In the genomic region with DNA sequence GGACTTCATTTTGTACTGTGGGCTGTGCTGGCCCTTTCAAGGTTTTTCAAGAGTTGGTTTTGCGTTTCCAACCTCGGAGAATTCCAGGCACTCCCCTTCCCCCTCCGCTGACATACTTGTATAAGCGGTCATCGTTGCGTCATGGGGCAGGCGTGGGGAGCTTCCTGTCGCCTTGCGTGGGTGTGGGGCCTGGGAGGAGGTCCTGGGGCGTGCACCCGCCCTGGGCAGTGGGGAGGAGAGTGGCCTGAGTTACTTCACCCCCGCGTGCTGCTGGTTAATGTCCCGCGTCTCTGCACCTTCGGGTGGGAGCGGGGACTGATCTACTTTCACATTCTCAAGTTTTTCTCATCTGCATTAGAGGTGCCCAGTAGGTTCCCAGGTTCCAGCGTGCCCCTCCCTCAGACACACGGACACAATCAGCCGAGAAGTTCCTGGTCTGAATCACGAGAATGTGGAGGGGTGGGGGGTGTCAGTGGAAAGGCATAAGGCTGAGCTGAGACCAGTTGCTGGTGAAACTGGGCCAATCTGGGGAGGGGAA, we compare ENCODE assay signal across 1 cellular context.
TF ChIP-seq lines count a peak whose summit lies in the region.

No MANE protein-coding gene starts in this region.

TF ChIP-seq in HEK293, 187 proteins besides CTCF, POLR2A, EP300 and RAD21 (continued from another document and continues in another):
- TF ChIP-seq, protein P1, sequence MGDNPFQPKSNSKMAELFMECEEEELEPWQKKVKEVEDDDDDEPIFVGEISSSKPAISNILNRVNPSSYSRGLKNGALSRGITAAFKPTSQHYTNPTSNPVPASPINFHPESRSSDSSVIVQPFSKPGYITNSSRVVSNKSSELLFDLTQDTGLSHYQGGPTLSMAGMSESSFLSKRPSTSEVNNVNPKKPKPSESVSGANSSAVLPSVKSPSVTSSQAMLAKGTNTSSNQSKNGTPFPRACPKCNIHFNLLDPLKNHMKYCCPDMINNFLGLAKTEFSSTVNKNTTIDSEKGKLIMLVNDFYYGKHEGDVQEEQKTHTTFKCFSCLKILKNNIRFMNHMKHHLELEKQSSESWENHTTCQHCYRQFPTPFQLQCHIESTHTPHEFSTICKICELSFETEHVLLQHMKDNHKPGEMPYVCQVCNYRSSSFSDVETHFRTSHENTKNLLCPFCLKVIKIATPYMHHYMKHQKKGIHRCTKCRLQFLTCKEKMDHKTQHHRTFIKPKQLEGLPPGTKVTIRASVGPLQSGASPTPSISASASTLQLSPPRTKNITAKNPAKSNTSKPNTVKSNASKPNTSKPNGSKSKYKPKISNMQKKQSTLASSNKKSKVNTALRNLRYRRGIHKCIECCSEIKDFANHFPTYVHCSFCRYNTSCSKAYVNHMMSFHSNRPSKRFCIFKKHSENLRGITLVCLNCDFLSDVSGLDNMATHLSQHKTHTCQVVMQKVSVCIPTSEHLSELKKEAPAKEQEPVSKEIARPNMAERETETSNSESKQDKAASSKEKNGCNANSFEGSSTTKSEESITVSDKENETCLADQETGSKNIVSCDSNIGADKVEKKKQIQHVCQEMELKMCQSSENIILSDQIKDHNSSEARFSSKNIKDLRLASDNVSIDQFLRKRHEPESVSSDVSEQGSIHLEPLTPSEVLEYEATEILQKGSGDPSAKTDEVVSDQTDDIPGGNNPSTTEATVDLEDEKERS (tag by site-specific recombination; IDR thresholded peaks at IDR 0.05) = no peak
- TF ChIP-seq, protein P2, sequence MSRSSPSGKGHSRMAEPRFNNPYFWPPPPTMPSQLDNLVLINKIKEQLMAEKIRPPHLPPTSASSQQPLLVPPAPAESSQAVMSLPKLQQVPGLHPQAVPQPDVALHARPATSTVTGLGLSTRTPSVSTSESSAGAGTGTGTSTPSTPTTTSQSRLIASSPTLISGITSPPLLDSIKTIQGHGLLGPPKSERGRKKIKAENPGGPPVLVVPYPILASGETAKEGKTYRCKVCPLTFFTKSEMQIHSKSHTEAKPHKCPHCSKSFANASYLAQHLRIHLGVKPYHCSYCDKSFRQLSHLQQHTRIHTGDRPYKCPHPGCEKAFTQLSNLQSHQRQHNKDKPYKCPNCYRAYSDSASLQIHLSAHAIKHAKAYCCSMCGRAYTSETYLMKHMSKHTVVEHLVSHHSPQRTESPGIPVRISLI (tag by site-specific recombination; IDR thresholded peaks at IDR 0.05) = no peak
- TF ChIP-seq, protein P3, sequence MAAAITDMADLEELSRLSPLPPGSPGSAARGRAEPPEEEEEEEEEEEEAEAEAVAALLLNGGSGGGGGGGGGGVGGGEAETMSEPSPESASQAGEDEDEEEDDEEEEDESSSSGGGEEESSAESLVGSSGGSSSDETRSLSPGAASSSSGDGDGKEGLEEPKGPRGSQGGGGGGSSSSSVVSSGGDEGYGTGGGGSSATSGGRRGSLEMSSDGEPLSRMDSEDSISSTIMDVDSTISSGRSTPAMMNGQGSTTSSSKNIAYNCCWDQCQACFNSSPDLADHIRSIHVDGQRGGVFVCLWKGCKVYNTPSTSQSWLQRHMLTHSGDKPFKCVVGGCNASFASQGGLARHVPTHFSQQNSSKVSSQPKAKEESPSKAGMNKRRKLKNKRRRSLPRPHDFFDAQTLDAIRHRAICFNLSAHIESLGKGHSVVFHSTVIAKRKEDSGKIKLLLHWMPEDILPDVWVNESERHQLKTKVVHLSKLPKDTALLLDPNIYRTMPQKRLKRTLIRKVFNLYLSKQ (tag by site-specific recombination; IDR thresholded peaks at IDR 0.05; ENCODE audit: borderline replicate concordance) = no peak
- 0 out of 2 replicates have a peak, but pooled peaks have one; percentile 14 for TF ChIP-seq ZNF660 (tag by site-specific recombination; IDR thresholded peaks at IDR 0.05)
- no peak for TF ChIP-seq ZNF624 (tag by site-specific recombination; IDR thresholded peaks at IDR 0.05)
- TF ChIP-seq ZNF701 (tag by site-specific recombination; IDR thresholded peaks at IDR 0.05) = no peak
- no peak for TF ChIP-seq SALL2 (tag by site-specific recombination; IDR thresholded peaks at IDR 0.05; ENCODE audit: borderline replicate concordance)
- no peak for TF ChIP-seq ZNF132 (tag by site-specific recombination; IDR thresholded peaks at IDR 0.05; ENCODE audit: borderline replicate concordance)
- no peak for TF ChIP-seq ZNF514 (tag by site-specific recombination; IDR thresholded peaks at IDR 0.05)
- TF ChIP-seq ZNF341 (tag by site-specific recombination; IDR thresholded peaks at IDR 0.05; ENCODE audit: low read depth) = peak; percentile 97
- TF ChIP-seq, protein P4, sequence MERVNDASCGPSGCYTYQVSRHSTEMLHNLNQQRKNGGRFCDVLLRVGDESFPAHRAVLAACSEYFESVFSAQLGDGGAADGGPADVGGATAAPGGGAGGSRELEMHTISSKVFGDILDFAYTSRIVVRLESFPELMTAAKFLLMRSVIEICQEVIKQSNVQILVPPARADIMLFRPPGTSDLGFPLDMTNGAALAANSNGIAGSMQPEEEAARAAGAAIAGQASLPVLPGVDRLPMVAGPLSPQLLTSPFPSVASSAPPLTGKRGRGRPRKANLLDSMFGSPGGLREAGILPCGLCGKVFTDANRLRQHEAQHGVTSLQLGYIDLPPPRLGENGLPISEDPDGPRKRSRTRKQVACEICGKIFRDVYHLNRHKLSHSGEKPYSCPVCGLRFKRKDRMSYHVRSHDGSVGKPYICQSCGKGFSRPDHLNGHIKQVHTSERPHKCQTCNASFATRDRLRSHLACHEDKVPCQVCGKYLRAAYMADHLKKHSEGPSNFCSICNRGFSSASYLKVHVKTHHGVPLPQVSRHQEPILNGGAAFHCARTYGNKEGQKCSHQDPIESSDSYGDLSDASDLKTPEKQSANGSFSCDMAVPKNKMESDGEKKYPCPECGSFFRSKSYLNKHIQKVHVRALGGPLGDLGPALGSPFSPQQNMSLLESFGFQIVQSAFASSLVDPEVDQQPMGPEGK (tag by site-specific recombination; IDR thresholded peaks at IDR 0.05) = peak; percentile 90
- TF ChIP-seq, protein P5, sequence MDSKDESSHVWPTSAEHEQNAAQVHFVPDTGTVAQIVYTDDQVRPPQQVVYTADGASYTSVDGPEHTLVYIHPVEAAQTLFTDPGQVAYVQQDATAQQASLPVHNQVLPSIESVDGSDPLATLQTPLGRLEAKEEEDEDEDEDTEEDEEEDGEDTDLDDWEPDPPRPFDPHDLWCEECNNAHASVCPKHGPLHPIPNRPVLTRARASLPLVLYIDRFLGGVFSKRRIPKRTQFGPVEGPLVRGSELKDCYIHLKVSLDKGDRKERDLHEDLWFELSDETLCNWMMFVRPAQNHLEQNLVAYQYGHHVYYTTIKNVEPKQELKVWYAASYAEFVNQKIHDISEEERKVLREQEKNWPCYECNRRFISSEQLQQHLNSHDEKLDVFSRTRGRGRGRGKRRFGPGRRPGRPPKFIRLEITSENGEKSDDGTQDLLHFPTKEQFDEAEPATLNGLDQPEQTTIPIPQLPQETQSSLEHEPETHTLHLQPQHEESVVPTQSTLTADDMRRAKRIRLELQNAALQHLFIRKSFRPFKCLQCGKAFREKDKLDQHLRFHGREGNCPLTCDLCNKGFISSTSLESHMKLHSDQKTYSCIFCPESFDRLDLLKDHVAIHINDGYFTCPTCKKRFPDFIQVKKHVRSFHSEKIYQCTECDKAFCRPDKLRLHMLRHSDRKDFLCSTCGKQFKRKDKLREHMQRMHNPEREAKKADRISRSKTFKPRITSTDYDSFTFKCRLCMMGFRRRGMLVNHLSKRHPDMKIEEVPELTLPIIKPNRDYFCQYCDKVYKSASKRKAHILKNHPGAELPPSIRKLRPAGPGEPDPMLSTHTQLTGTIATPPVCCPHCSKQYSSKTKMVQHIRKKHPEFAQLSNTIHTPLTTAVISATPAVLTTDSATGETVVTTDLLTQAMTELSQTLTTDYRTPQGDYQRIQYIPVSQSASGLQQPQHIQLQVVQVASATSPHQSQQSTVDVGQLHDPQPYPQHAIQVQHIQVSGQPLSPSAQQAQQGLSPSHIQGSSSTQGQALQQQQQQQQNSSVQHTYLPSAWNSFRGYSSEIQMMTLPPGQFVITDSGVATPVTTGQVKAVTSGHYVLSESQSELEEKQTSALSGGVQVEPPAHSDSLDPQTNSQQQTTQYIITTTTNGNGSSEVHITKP (tag by site-specific recombination; IDR thresholded peaks at IDR 0.05) = peak; percentile 69
- TF ChIP-seq GLIS1 (tag by site-specific recombination; IDR thresholded peaks at IDR 0.05) = peak; percentile 41; the same call in 1 of the 2 replicates
- peak; percentile 65 for TF ChIP-seq ZIC2 (tag by site-specific recombination; IDR thresholded peaks at IDR 0.05)
- TF ChIP-seq, protein P6, sequence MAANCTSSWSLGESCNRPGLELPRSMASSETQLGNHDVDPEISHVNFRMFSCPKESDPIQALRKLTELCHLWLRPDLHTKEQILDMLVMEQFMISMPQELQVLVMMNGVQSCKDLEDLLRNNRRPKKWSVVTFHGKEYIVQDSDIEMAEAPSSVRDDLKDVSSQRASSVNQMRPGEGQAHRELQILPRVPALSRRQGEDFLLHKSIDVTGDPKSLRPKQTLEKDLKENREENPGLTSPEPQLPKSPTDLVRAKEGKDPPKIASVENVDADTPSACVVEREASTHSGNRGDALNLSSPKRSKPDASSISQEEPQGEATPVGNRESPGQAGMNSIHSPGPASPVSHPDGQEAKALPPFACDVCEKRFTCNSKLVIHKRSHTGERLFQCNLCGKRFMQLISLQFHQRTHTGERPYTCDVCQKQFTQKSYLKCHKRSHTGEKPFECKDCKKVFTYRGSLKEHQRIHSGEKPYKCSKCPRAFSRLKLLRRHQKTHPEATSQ (tag by site-specific recombination; IDR thresholded peaks at IDR 0.05) = no peak
- TF ChIP-seq IKZF3 (tag by site-specific recombination; IDR thresholded peaks at IDR 0.05) = peak; percentile 66; the same call in 1 of the 2 replicates
- TF ChIP-seq, protein P7, sequence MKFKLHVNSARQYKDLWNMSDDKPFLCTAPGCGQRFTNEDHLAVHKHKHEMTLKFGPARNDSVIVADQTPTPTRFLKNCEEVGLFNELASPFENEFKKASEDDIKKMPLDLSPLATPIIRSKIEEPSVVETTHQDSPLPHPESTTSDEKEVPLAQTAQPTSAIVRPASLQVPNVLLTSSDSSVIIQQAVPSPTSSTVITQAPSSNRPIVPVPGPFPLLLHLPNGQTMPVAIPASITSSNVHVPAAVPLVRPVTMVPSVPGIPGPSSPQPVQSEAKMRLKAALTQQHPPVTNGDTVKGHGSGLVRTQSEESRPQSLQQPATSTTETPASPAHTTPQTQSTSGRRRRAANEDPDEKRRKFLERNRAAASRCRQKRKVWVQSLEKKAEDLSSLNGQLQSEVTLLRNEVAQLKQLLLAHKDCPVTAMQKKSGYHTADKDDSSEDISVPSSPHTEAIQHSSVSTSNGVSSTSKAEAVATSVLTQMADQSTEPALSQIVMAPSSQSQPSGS (tag by site-specific recombination; IDR thresholded peaks at IDR 0.05; ENCODE audit: low read depth) = peak; percentile 58; the same call in 1 of the 2 replicates
- no peak for TF ChIP-seq ZNF585B (tag by site-specific recombination; IDR thresholded peaks at IDR 0.05)
- TF ChIP-seq ZXDB (tag by site-specific recombination; IDR thresholded peaks at IDR 0.05) = 0 out of 2 replicates have a peak, but pooled peaks have one; percentile 8
- no peak for TF ChIP-seq ZNF274 (IDR thresholded peaks at IDR 0.05; ENCODE audit: low read length)
- no peak for TF ChIP-seq ZNF274 (tag by site-specific recombination; IDR thresholded peaks at IDR 0.05; ENCODE audit: borderline replicate concordance)
- no peak for TF ChIP-seq ZNF501 (tag by site-specific recombination; IDR thresholded peaks at IDR 0.05)
- TF ChIP-seq ZNF184 (tag by site-specific recombination; IDR thresholded peaks at IDR 0.05) = no peak
- TF ChIP-seq, protein P8, sequence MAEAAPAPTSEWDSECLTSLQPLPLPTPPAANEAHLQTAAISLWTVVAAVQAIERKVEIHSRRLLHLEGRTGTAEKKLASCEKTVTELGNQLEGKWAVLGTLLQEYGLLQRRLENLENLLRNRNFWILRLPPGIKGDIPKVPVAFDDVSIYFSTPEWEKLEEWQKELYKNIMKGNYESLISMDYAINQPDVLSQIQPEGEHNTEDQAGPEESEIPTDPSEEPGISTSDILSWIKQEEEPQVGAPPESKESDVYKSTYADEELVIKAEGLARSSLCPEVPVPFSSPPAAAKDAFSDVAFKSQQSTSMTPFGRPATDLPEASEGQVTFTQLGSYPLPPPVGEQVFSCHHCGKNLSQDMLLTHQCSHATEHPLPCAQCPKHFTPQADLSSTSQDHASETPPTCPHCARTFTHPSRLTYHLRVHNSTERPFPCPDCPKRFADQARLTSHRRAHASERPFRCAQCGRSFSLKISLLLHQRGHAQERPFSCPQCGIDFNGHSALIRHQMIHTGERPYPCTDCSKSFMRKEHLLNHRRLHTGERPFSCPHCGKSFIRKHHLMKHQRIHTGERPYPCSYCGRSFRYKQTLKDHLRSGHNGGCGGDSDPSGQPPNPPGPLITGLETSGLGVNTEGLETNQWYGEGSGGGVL (tag by site-specific recombination; IDR thresholded peaks at IDR 0.05) = peak; percentile 64
- TF ChIP-seq ZNF394 (tag by site-specific recombination; IDR thresholded peaks at IDR 0.05; ENCODE audit: borderline replicate concordance) = no peak; the same call in 1 of the 2 replicates
- TF ChIP-seq ZNF248 (tag by site-specific recombination; IDR thresholded peaks at IDR 0.05) = no peak
- no peak for TF ChIP-seq OSR2 (tag by site-specific recombination; IDR thresholded peaks at IDR 0.05)
- TF ChIP-seq, protein P9, sequence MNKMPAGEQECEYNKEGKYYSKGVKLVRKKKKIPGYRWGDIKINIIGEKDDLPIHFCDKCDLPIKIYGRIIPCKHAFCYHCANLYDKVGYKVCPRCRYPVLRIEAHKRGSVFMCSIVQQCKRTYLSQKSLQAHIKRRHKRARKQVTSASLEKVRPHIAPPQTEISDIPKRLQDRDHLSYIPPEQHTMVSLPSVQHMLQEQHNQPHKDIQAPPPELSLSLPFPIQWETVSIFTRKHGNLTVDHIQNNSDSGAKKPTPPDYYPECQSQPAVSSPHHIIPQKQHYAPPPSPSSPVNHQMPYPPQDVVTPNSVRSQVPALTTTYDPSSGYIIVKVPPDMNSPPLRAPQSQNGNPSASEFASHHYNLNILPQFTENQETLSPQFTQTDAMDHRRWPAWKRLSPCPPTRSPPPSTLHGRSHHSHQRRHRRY (tag by site-specific recombination; IDR thresholded peaks at IDR 0.05) = peak; percentile 82; the same call in 1 of the 2 replicates
- no peak for TF ChIP-seq ZNF792 (tag by site-specific recombination; IDR thresholded peaks at IDR 0.05)
- TF ChIP-seq ZEB2 (tag by site-specific recombination; IDR thresholded peaks at IDR 0.05) = peak; percentile 71
